In genomic region chr20:43444107-43444506, GRCh38 we compare ENCODE assay signal across 1 cellular context.
TF ChIP-seq lines count a peak whose summit lies in the region.

No MANE protein-coding gene starts in this region.

TF ChIP-seq in K562, 482 proteins besides CTCF, POLR2A, EP300 and RAD21 (continued from another document):
- TF ChIP-seq PKNOX1 (IDR thresholded peaks at IDR 0.05) (peak; percentile 93), TCFL5 (CRISPR knock-in tag; conservative IDR thresholded peaks at IDR 0.05) (no peak), CSDE1 (IDR thresholded peaks at IDR 0.05) (peak in 1 of 2 experiments; percentile 81; a peak in 2 of 4 replicates), ELK1 (CRISPR knock-in tag; IDR thresholded peaks at IDR 0.05) (no peak), IRF9 (tag; IDR thresholded peaks at IDR 0.05) (no peak), KLF1 (tag; IDR thresholded peaks at IDR 0.05) (no peak), PBX2 (CRISPR knock-in tag; IDR thresholded peaks at IDR 0.05; ENCODE audit: low read depth) (no peak), PBX2 (tag; conservative IDR thresholded peaks at IDR 0.05; ENCODE audit: low read depth) (peak; percentile 63), SMAD1 (IDR thresholded peaks at IDR 0.05; ENCODE audit: low read depth, low read length, partially characterized antibody) (no peak), BMI1 (IDR thresholded peaks at IDR 0.05; ENCODE audit: low read length) (peak; percentile 75; the same call in 1 of the 2 replicates)
